ENCODE assay signal across 16 cellular contexts in genomic region chr18:56374005-56374655, GRCh38.
A peak's percentile ranks its signal among the peaks of the same experiment; 100 is the strongest.
DNase-seq lines count a peak whose midpoint lies in the region; ATAC-seq, FAIRE-seq and TF ChIP-seq lines count a peak whose summit lies in the region.
"Had no signal": no experiment of that assay in that cellular context is flagged by ENCODE, and none has a peak within 500 bp of the region (broad histone marks: within the 10 kb centered on the region; RNA-seq: fewer than 3 reads in every experiment).

No MANE protein-coding gene starts in this region.

- peaks cover 19% of the 10 kb centered on the region for H3K4me1 ChIP-seq in MM.1S (ENCODE audit: low read length)
- H3K4me1 ChIP-seq in keratinocyte (ENCODE audit: control insufficient read depth, extremely low read depth, insufficient read depth, low read length) = no peaks in the 10 kb centered on the region

- peak overlapping the region; percentile 22; the same call in 1 of the 2 replicates for H3K9ac ChIP-seq in MM.1S (ENCODE audit: low read length)
- H3K9ac ChIP-seq in keratinocyte (ENCODE audit: control insufficient read depth, extremely low read depth, insufficient read depth, low read length) = no peak overlapping the region

- H3K4me1 Mint-ChIP-seq in chondrocyte (ENCODE audit: low read depth) = peaks cover 36% of the 10 kb centered on the region

- no peaks in the 10 kb centered on the region for H3K9me2 ChIP-seq in MM.1S (replicated peaks; ENCODE audit: insufficient read depth, low read length)

- H2AFZ ChIP-seq in MM.1S (ENCODE audit: low read length) (peak overlapping the region; percentile 33), keratinocyte (ENCODE audit: control insufficient read depth, low read length) (no peak overlapping the region)

- no peaks in the 10 kb centered on the region for H3K9me1 ChIP-seq in keratinocyte (ENCODE audit: control insufficient read depth, extremely low read depth, insufficient read depth, low read length)

- H3F3A ChIP-seq in MM.1S (ENCODE audit: insufficient read depth, low read length) = peaks cover 17% of the 10 kb centered on the region; the same call in 1 of the 2 replicates

- no peak overlapping the region for H3K4me3 Mint-ChIP-seq in chondrocyte (ENCODE audit: unreplicated experiment)
- H3K4me3 Mint-ChIP-seq: activated naive CD8-positive, alpha-beta T cell had no signal

- H3K36me3 ChIP-seq in MM.1S (replicated peaks; ENCODE audit: insufficient read depth, low read length) (no peaks in the 10 kb centered on the region), keratinocyte (ENCODE audit: control insufficient read depth in 2 of 2, extremely low read depth in 1 of 2, insufficient read depth in 2 of 2, low read length in 2 of 2) (no peaks in the 10 kb centered on the region)
- H3K36me3 ChIP-seq: cardiac muscle cell, left ventricle myocardium inferior had no signal

- H4K20me1 ChIP-seq in MM.1S (ENCODE audit: insufficient read depth, low read length) (no peaks in the 10 kb centered on the region), keratinocyte (ENCODE audit: control insufficient read depth, extremely low read depth, insufficient read depth, low read length) (no peaks in the 10 kb centered on the region)

- dilution Hi-C loops in keratinocyte (cut with MboI; ENCODE audit: extremely low pct_ligation_motif_present, low sequenced_read_pairs) = no loop called here

- peak overlapping the region; percentile 26 for H3K4me3 ChIP-seq in MM.1S (ENCODE audit: low read length)
- H3K4me3 ChIP-seq in keratinocyte (ENCODE audit: control insufficient read depth in 2 of 3, extremely low read depth in 1 of 3, insufficient read depth in 2 of 3, low read depth in 1 of 3, low read length in 3 of 3) = no peak overlapping the region
- H3K4me3 ChIP-seq: cardiac muscle cell, left ventricle myocardium inferior had no signal

- peak overlapping the region; percentile 5 for H3K27ac Mint-ChIP-seq in chondrocyte (ENCODE audit: unreplicated experiment)
- H3K27ac Mint-ChIP-seq: activated naive CD8-positive, alpha-beta T cell had no signal

- H3K27me3 ChIP-seq in MM.1S (replicated peaks; ENCODE audit: insufficient read depth, low read length) = no peaks in the 10 kb centered on the region
- H3K27me3 ChIP-seq in keratinocyte (ENCODE audit: control insufficient read depth, extremely low read depth, insufficient read depth, low read length) = no peaks in the 10 kb centered on the region
- H3K27me3 ChIP-seq: cardiac muscle cell had no signal

- H3K9me3 Mint-ChIP-seq in chondrocyte (ENCODE audit: low read depth) = no peaks in the 10 kb centered on the region

- DNase-seq in EH (ENCODE audit: low read depth) = peak; percentile 35
- DNase-seq in MM.1S = peak; percentile 65
- DNase-seq in chondrocyte (ENCODE audit: low spot score) = no peak
- no peak for DNase-seq in keratinocyte (ENCODE audit: low read depth, low spot score)
- DNase-seq in cerebellar cortex (ENCODE audit: low spot score) = no peak
- DNase-seq in NCI-H146 (lab: John Stamatoyannopoulos, UW) = no peak
- no peak for DNase-seq in SKM-1 (lab: John Stamatoyannopoulos, UW; ENCODE audit: unreplicated experiment)
- DNase-seq: left ventricle myocardium inferior, small intestine had no signal

- no peaks in the 10 kb centered on the region for H3K27me3 Mint-ChIP-seq in chondrocyte (ENCODE audit: low read depth)
- H3K27me3 Mint-ChIP-seq: activated naive CD8-positive, alpha-beta T cell had no signal

- TF ChIP-seq CTCF in MM.1S (IDR thresholded peaks at IDR 0.05; ENCODE audit: low read length) = no peak
- TF ChIP-seq CTCF in chondrocyte (IDR thresholded peaks at IDR 0.05) = no peak
- TF ChIP-seq CTCF in keratinocyte (optimal IDR thresholded peaks at IDR 0.05 in 1 of 3, IDR thresholded peaks at IDR 0.05 in 1 of 3, conservative IDR thresholded peaks at IDR 0.05 in 1 of 3; ENCODE audit: extremely low read depth in 1 of 3, insufficient read depth in 2 of 3, low read length in 3 of 3) = no peak

- no peaks in the 10 kb centered on the region for H3K79me2 ChIP-seq in MM.1S (ENCODE audit: low read length)
- no peaks in the 10 kb centered on the region for H3K79me2 ChIP-seq in keratinocyte (ENCODE audit: control insufficient read depth, insufficient read depth, low read length)

- H3K9me3 ChIP-seq in MM.1S (replicated peaks; ENCODE audit: insufficient read depth, low read length) (no peaks in the 10 kb centered on the region), keratinocyte (ENCODE audit: control insufficient read depth, low read depth, low read length) (no peaks in the 10 kb centered on the region)
- H3K9me3 ChIP-seq: left ventricle myocardium inferior had no signal

- H3K4me2 ChIP-seq in MM.1S (ENCODE audit: low read depth, low read length) (peak overlapping the region; percentile 63), keratinocyte (ENCODE audit: control insufficient read depth, extremely low read depth, insufficient read depth, low read depth, low read length) (peak overlapping the region; percentile 9)

- FAIRE-seq in keratinocyte (lab: Jason Lieb, UNC) = no peak
- FAIRE-seq: G401.6, GM12892, HepG2, small intestine had no signal

- H3K27ac ChIP-seq in MM.1S (ENCODE audit: low read length) = peak overlapping the region; percentile 66
- H3K27ac ChIP-seq in keratinocyte (ENCODE audit: control insufficient read depth, insufficient read depth, low read length) = no peak overlapping the region
- H3K27ac ChIP-seq: cardiac muscle cell, left ventricle myocardium inferior, VCaP had no signal

- no peak for ATAC-seq in GM21723 (IDR thresholded peaks at IDR 0.05; ENCODE audit: unreplicated experiment)
- ATAC-seq: HepG2 had no signal

- no peaks in the 10 kb centered on the region for H3K36me3 Mint-ChIP-seq in chondrocyte (ENCODE audit: low read depth)
- H3K36me3 Mint-ChIP-seq: activated naive CD8-positive, alpha-beta T cell had no signal

Comparison
In these comparisons a context has a peak if more than half of its experiments do, and no peak if none do; other contexts are left out.
1. DNase-seq: peak in EH (single experiment) and MM.1S (single experiment); none in chondrocyte (single experiment), keratinocyte (single experiment), cerebellar cortex (single experiment), NCI-H146 (single experiment) and SKM-1 (single experiment).